Comparison of ENCODE assay signal across 1 cellular context in genomic region chr17:77907497-77908120, GRCh38.
TF ChIP-seq lines count a peak whose summit lies in the region.

No MANE protein-coding gene starts in this region.

TF ChIP-seq in H1, 55 proteins besides CTCF, POLR2A, EP300 and RAD21:
- no peak for TF ChIP-seq CBX5 (IDR thresholded peaks at IDR 0.05; ENCODE audit: low read depth, low read length)
- no peak for TF ChIP-seq SRF (IDR thresholded peaks at IDR 0.05; ENCODE audit: low read depth, low read length)
- TF ChIP-seq NANOG (IDR thresholded peaks at IDR 0.05; ENCODE audit: insufficient read depth, low read depth, low read length, poor library complexity, severe bottlenecking), result no peak
- no peak for TF ChIP-seq CREB1 (IDR thresholded peaks at IDR 0.05)
- TF ChIP-seq RNF2 (IDR thresholded peaks at IDR 0.05; ENCODE audit: borderline replicate concordance, low read depth, low read length, missing control alignments, poor library complexity, severe bottlenecking), result no peak
- TF ChIP-seq ASH2L (IDR thresholded peaks at IDR 0.05; ENCODE audit: low read length), result no peak
- TF ChIP-seq MAX (IDR thresholded peaks at IDR 0.05), result no peak
- TF ChIP-seq TBP (IDR thresholded peaks at IDR 0.05; ENCODE audit: low read depth, low read length), result no peak
- no peak for TF ChIP-seq BRCA1 (IDR thresholded peaks at IDR 0.05; ENCODE audit: low read depth, low read length)
- TF ChIP-seq USF2 (IDR thresholded peaks at IDR 0.05; ENCODE audit: low read length), result no peak
- no peak for TF ChIP-seq RFX5 (IDR thresholded peaks at IDR 0.05; ENCODE audit: borderline replicate concordance, low read depth, low read length)
- no peak for TF ChIP-seq BCL11A (IDR thresholded peaks at IDR 0.05; ENCODE audit: low read depth in 2 of 2, low read length in 2 of 2)
- TF ChIP-seq SP4 (IDR thresholded peaks at IDR 0.05; ENCODE audit: low read length), result no peak
- TF ChIP-seq BACH1 (IDR thresholded peaks at IDR 0.05; ENCODE audit: low read length), result no peak
- no peak for TF ChIP-seq SUZ12 (IDR thresholded peaks at IDR 0.05; ENCODE audit: low read length)
- no peak for TF ChIP-seq SAP30 (IDR thresholded peaks at IDR 0.05; ENCODE audit: insufficient read depth, insufficient replicate concordance, low read length)
- no peak for TF ChIP-seq KDM4A (IDR thresholded peaks at IDR 0.05; ENCODE audit: low read depth, low read length, severe bottlenecking)
- TF ChIP-seq NRF1 (IDR thresholded peaks at IDR 0.05; ENCODE audit: low read depth, low read length), result no peak
- no peak for TF ChIP-seq TAF1 (IDR thresholded peaks at IDR 0.05; ENCODE audit: low read depth, low read length)
